ENCODE assay signal across 1 cellular context in genomic region chr19:45528744-45529453, GRCh38.
TF ChIP-seq lines count a peak whose summit lies in the region.

No MANE protein-coding gene starts in this region.

TF ChIP-seq in H1, 55 proteins besides CTCF, POLR2A, EP300 and RAD21:
- TF ChIP-seq HDAC6 (IDR thresholded peaks at IDR 0.05; ENCODE audit: low read depth, low read length) (no peak), RFX5 (IDR thresholded peaks at IDR 0.05; ENCODE audit: borderline replicate concordance, low read depth, low read length) (no peak), JUND (IDR thresholded peaks at IDR 0.05; ENCODE audit: low read length) (peak; percentile 92), CHD1 (IDR thresholded peaks at IDR 0.05; ENCODE audit: low read depth, low read length) (peak; percentile 91), KDM4A (IDR thresholded peaks at IDR 0.05; ENCODE audit: low read depth, low read length, severe bottlenecking) (peak; percentile 81), BRCA1 (IDR thresholded peaks at IDR 0.05; ENCODE audit: low read depth, low read length) (0 out of 2 replicates have a peak, but pooled peaks have one; percentile 39), SAP30 (IDR thresholded peaks at IDR 0.05; ENCODE audit: insufficient read depth, insufficient replicate concordance, low read length) (no peak), CREB1 (IDR thresholded peaks at IDR 0.05) (peak; percentile 36; the same call in 1 of the 2 replicates), SP1 (IDR thresholded peaks at IDR 0.05; ENCODE audit: low read depth, low read length) (peak; percentile 80), YY1 (IDR thresholded peaks at IDR 0.05; ENCODE audit: low read depth, low read length) (no peak), POLR2AphosphoS5 (IDR thresholded peaks at IDR 0.05; ENCODE audit: low read depth, low read length) (peak; percentile 69), TBP (IDR thresholded peaks at IDR 0.05; ENCODE audit: low read depth, low read length) (0 out of 2 replicates have a peak, but pooled peaks have one; percentile 13), RNF2 (IDR thresholded peaks at IDR 0.05; ENCODE audit: borderline replicate concordance, low read depth, low read length, missing control alignments, poor library complexity, severe bottlenecking) (peak; percentile 16), PHF8 (conservative IDR thresholded peaks at IDR 0.05; ENCODE audit: low read depth, low read length) (0 out of 2 replicates have a peak, but pooled peaks have one; percentile 4)
- TF ChIP-seq, protein P1, sequence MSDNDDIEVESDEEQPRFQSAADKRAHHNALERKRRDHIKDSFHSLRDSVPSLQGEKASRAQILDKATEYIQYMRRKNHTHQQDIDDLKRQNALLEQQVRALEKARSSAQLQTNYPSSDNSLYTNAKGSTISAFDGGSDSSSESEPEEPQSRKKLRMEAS (IDR thresholded peaks at IDR 0.05): peak; percentile 76
- TF ChIP-seq, protein P2, sequence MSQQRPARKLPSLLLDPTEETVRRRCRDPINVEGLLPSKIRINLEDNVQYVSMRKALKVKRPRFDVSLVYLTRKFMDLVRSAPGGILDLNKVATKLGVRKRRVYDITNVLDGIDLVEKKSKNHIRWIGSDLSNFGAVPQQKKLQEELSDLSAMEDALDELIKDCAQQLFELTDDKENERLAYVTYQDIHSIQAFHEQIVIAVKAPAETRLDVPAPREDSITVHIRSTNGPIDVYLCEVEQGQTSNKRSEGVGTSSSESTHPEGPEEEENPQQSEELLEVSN (IDR thresholded peaks at IDR 0.05): peak; percentile 84
